In the genomic region with DNA sequence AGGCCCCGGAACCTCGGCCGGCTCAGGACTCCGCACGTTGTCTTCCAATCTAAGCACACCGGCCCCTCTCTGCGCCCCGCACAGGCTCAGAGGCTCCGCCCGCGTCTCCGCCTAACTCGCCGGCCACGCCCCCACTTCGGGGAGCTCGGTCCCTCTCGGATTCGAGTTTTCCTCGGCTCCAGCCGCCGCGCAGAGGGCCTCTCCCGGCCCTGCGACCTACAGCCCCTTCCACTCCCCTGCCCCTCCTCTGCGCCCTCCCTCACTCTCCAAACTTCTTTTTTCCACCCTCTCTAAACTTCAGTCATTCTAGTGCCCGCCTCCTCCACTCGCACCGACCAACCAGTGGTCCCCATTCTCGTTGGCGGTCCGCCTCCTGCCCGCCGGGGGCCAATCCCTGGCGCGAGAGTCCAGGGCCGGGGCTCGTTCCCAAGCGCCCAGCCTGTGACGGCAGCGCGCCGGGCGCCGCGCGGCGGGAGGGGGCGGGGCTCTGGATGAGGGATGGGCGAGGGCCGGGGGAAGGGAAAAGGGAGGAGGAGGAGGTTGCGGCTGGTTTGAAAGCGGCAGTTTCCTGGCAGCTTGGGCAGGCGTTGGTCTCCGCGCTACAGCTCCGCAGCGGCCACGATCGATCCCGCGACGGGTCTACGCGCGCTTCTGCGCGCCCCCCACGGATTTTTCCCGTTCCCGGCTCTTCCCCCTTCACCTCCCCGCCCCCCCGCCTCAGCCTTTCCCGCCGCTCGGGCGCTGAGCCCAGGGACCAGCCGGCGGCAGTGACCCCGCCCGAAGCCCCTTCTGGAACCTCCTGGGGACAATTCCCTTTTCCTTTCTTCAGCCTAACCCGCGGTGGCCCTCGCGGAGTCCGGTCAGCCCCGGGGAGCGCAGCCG, we compare ENCODE assay signal across 1 cellular context.
TF ChIP-seq lines count a peak whose summit lies in the region.

A gene (plus strand): TSS at position 563 of the 882 bp plus-strand sequence. CDS start 519 bp downstream, outside the sequence.

TF ChIP-seq in HepG2, 621 proteins besides CTCF, POLR2A, EP300 and RAD21 (continued from another document and continues in another):
- TF ChIP-seq, protein P1, sequence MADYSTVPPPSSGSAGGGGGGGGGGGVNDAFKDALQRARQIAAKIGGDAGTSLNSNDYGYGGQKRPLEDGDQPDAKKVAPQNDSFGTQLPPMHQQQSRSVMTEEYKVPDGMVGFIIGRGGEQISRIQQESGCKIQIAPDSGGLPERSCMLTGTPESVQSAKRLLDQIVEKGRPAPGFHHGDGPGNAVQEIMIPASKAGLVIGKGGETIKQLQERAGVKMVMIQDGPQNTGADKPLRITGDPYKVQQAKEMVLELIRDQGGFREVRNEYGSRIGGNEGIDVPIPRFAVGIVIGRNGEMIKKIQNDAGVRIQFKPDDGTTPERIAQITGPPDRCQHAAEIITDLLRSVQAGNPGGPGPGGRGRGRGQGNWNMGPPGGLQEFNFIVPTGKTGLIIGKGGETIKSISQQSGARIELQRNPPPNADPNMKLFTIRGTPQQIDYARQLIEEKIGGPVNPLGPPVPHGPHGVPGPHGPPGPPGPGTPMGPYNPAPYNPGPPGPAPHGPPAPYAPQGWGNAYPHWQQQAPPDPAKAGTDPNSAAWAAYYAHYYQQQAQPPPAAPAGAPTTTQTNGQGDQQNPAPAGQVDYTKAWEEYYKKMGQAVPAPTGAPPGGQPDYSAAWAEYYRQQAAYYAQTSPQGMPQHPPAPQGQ (CRISPR knock-in tag; IDR thresholded peaks at IDR 0.05; ENCODE audit: borderline replicate concordance): no peak
- peak; percentile 88 for TF ChIP-seq ZSCAN29 (CRISPR knock-in tag; conservative IDR thresholded peaks at IDR 0.05)
- TF ChIP-seq ZC3H13 (CRISPR knock-in tag; IDR thresholded peaks at IDR 0.05): no peak
- no peak for TF ChIP-seq RCOR2 (CRISPR knock-in tag; IDR thresholded peaks at IDR 0.05)
- TF ChIP-seq SP1 (IDR thresholded peaks at IDR 0.05): no peak
- TF ChIP-seq SP1 (CRISPR knock-in tag; IDR thresholded peaks at IDR 0.05): peak; percentile 71
- TF ChIP-seq HOXD1 (CRISPR knock-in tag; IDR thresholded peaks at IDR 0.05): no peak
- TF ChIP-seq, protein P2, sequence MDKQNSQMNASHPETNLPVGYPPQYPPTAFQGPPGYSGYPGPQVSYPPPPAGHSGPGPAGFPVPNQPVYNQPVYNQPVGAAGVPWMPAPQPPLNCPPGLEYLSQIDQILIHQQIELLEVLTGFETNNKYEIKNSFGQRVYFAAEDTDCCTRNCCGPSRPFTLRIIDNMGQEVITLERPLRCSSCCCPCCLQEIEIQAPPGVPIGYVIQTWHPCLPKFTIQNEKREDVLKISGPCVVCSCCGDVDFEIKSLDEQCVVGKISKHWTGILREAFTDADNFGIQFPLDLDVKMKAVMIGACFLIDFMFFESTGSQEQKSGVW (CRISPR knock-in tag; IDR thresholded peaks at IDR 0.05; ENCODE audit: borderline replicate concordance): no peak
- TF ChIP-seq, protein P3, sequence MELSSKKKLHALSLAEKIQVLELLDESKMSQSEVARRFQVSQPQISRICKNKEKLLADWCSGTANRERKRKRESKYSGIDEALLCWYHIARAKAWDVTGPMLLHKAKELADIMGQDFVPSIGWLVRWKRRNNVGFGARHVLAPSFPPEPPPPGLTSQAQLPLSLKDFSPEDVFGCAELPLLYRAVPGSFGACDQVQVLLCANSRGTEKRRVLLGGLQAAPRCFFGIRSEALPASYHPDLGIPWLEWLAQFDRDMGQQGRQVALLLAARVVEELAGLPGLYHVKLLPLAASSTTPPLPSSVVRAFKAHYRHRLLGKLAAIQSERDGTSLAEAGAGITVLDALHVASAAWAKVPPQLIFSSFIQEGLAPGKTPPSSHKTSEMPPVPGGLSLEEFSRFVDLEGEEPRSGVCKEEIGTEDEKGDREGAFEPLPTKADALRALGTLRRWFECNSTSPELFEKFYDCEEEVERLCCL (CRISPR knock-in tag; IDR thresholded peaks at IDR 0.05; ENCODE audit: borderline replicate concordance): no peak
- TF ChIP-seq POGZ (CRISPR knock-in tag; IDR thresholded peaks at IDR 0.05): peak; percentile 66; the same call in 1 of the 2 replicates
- no peak for TF ChIP-seq KDM4B (CRISPR knock-in tag; IDR thresholded peaks at IDR 0.05)
- TF ChIP-seq, protein P4, sequence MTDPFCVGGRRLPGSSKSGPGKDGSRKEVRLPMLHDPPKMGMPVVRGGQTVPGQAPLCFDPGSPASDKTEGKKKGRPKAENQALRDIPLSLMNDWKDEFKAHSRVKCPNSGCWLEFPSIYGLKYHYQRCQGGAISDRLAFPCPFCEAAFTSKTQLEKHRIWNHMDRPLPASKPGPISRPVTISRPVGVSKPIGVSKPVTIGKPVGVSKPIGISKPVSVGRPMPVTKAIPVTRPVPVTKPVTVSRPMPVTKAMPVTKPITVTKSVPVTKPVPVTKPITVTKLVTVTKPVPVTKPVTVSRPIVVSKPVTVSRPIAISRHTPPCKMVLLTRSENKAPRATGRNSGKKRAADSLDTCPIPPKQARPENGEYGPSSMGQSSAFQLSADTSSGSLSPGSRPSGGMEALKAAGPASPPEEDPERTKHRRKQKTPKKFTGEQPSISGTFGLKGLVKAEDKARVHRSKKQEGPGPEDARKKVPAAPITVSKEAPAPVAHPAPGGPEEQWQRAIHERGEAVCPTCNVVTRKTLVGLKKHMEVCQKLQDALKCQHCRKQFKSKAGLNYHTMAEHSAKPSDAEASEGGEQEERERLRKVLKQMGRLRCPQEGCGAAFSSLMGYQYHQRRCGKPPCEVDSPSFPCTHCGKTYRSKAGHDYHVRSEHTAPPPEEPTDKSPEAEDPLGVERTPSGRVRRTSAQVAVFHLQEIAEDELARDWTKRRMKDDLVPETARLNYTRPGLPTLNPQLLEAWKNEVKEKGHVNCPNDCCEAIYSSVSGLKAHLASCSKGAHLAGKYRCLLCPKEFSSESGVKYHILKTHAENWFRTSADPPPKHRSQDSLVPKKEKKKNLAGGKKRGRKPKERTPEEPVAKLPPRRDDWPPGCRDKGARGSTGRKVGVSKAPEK (CRISPR knock-in tag; IDR thresholded peaks at IDR 0.05; ENCODE audit: borderline replicate concordance): no peak
- TF ChIP-seq ZNF317 (CRISPR knock-in tag; IDR thresholded peaks at IDR 0.05): peak; percentile 16; the same call in 1 of the 2 replicates
- TF ChIP-seq, protein P5, sequence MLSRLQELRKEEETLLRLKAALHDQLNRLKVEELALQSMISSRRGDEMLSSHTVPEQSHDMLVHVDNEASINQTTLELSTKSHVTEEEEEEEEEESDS (CRISPR knock-in tag; IDR thresholded peaks at IDR 0.05; ENCODE audit: borderline replicate concordance): no peak
- no peak for TF ChIP-seq NCOA1 (CRISPR knock-in tag; IDR thresholded peaks at IDR 0.05)
- TF ChIP-seq PCBP2 (optimal IDR thresholded peaks at IDR 0.05; ENCODE audit: low read depth, low read length, poor library complexity, severe bottlenecking): no peak
- TF ChIP-seq SALL2 (CRISPR knock-in tag; IDR thresholded peaks at IDR 0.05): 0 out of 2 replicates have a peak, but pooled peaks have one; percentile 0
- peak; percentile 78 for TF ChIP-seq CREB1 (IDR thresholded peaks at IDR 0.05)
- no peak for TF ChIP-seq CREB1 (CRISPR knock-in tag; IDR thresholded peaks at IDR 0.05)
- TF ChIP-seq, protein P6, sequence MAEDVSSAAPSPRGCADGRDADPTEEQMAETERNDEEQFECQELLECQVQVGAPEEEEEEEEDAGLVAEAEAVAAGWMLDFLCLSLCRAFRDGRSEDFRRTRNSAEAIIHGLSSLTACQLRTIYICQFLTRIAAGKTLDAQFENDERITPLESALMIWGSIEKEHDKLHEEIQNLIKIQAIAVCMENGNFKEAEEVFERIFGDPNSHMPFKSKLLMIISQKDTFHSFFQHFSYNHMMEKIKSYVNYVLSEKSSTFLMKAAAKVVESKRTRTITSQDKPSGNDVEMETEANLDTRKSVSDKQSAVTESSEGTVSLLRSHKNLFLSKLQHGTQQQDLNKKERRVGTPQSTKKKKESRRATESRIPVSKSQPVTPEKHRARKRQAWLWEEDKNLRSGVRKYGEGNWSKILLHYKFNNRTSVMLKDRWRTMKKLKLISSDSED (CRISPR knock-in tag; IDR thresholded peaks at IDR 0.05): no peak
- 0 out of 2 replicates have a peak, but pooled peaks have one; percentile 56 for TF ChIP-seq JUN (CRISPR knock-in tag; IDR thresholded peaks at IDR 0.05)
- TF ChIP-seq NFIB (CRISPR knock-in tag; IDR thresholded peaks at IDR 0.05; ENCODE audit: borderline replicate concordance): no peak
- no peak for TF ChIP-seq ARNT2 (CRISPR knock-in tag; IDR thresholded peaks at IDR 0.05; ENCODE audit: low read depth)
- TF ChIP-seq, protein P7, sequence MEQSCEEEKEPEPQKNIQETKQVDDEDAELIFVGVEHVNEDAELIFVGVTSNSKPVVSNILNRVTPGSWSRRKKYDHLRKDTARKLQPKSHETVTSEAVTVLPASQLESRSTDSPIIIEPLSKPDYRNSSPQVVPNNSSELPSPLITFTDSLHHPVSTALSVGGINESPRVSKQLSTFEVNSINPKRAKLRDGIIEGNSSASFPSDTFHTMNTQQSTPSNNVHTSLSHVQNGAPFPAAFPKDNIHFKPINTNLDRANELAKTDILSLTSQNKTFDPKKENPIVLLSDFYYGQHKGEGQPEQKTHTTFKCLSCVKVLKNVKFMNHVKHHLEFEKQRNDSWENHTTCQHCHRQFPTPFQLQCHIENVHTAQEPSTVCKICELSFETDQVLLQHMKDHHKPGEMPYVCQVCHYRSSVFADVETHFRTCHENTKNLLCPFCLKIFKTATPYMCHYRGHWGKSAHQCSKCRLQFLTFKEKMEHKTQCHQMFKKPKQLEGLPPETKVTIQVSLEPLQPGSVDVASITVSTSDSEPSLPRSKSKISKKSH (CRISPR knock-in tag; IDR thresholded peaks at IDR 0.05; ENCODE audit: borderline replicate concordance): no peak
- no peak for TF ChIP-seq SMYD3 (CRISPR knock-in tag; IDR thresholded peaks at IDR 0.05)
- TF ChIP-seq, protein P8, sequence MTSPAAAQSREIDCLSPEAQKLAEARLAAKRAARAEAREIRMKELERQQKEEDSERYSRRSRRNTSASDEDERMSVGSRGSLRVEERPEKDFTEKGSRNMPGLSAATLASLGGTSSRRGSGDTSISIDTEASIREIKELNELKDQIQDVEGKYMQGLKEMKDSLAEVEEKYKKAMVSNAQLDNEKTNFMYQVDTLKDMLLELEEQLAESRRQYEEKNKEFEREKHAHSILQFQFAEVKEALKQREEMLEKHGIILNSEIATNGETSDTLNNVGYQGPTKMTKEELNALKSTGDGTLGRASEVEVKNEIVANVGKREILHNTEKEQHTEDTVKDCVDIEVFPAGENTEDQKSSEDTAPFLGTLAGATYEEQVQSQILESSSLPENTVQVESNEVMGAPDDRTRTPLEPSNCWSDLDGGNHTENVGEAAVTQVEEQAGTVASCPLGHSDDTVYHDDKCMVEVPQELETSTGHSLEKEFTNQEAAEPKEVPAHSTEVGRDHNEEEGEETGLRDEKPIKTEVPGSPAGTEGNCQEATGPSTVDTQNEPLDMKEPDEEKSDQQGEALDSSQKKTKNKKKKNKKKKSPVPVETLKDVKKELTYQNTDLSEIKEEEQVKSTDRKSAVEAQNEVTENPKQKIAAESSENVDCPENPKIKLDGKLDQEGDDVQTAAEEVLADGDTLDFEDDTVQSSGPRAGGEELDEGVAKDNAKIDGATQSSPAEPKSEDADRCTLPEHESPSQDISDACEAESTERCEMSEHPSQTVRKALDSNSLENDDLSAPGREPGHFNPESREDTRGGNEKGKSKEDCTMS (CRISPR knock-in tag; conservative IDR thresholded peaks at IDR 0.05): no peak
- TF ChIP-seq AHR (CRISPR knock-in tag; IDR thresholded peaks at IDR 0.05): no peak
- TF ChIP-seq, protein P9, sequence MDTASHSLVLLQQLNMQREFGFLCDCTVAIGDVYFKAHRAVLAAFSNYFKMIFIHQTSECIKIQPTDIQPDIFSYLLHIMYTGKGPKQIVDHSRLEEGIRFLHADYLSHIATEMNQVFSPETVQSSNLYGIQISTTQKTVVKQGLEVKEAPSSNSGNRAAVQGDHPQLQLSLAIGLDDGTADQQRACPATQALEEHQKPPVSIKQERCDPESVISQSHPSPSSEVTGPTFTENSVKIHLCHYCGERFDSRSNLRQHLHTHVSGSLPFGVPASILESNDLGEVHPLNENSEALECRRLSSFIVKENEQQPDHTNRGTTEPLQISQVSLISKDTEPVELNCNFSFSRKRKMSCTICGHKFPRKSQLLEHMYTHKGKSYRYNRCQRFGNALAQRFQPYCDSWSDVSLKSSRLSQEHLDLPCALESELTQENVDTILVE (CRISPR knock-in tag; IDR thresholded peaks at IDR 0.05): 0 out of 2 replicates have a peak, but pooled peaks have one; percentile 24
- 0 out of 2 replicates have a peak, but pooled peaks have one; percentile 48 for TF ChIP-seq MIER3 (CRISPR knock-in tag; IDR thresholded peaks at IDR 0.05; ENCODE audit: borderline replicate concordance)
- TF ChIP-seq, protein P10, sequence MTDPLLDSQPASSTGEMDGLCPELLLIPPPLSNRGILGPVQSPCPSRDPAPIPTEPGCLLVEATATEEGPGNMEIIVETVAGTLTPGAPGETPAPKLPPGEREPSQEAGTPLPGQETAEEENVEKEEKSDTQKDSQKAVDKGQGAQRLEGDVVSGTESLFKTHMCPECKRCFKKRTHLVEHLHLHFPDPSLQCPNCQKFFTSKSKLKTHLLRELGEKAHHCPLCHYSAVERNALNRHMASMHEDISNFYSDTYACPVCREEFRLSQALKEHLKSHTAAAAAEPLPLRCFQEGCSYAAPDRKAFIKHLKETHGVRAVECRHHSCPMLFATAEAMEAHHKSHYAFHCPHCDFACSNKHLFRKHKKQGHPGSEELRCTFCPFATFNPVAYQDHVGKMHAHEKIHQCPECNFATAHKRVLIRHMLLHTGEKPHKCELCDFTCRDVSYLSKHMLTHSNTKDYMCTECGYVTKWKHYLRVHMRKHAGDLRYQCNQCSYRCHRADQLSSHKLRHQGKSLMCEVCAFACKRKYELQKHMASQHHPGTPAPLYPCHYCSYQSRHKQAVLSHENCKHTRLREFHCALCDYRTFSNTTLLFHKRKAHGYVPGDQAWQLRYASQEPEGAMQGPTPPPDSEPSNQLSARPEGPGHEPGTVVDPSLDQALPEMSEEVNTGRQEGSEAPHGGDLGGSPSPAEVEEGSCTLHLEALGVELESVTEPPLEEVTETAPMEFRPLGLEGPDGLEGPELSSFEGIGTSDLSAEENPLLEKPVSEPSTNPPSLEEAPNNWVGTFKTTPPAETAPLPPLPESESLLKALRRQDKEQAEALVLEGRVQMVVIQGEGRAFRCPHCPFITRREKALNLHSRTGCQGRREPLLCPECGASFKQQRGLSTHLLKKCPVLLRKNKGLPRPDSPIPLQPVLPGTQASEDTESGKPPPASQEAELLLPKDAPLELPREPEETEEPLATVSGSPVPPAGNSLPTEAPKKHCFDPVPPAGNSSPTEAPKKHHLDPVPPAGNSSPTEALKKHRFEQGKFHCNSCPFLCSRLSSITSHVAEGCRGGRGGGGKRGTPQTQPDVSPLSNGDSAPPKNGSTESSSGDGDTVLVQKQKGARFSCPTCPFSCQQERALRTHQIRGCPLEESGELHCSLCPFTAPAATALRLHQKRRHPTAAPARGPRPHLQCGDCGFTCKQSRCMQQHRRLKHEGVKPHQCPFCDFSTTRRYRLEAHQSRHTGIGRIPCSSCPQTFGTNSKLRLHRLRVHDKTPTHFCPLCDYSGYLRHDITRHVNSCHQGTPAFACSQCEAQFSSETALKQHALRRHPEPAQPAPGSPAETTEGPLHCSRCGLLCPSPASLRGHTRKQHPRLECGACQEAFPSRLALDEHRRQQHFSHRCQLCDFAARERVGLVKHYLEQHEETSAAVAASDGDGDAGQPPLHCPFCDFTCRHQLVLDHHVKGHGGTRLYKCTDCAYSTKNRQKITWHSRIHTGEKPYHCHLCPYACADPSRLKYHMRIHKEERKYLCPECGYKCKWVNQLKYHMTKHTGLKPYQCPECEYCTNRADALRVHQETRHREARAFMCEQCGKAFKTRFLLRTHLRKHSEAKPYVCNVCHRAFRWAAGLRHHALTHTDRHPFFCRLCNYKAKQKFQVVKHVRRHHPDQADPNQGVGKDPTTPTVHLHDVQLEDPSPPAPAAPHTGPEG (CRISPR knock-in tag; IDR thresholded peaks at IDR 0.05): no peak; the same call in 1 of the 2 replicates
- no peak for TF ChIP-seq NR1H2 (CRISPR knock-in tag; IDR thresholded peaks at IDR 0.05; ENCODE audit: borderline replicate concordance, low read depth)
